ENCODE assay signal across 8 cellular contexts in the genomic region with DNA sequence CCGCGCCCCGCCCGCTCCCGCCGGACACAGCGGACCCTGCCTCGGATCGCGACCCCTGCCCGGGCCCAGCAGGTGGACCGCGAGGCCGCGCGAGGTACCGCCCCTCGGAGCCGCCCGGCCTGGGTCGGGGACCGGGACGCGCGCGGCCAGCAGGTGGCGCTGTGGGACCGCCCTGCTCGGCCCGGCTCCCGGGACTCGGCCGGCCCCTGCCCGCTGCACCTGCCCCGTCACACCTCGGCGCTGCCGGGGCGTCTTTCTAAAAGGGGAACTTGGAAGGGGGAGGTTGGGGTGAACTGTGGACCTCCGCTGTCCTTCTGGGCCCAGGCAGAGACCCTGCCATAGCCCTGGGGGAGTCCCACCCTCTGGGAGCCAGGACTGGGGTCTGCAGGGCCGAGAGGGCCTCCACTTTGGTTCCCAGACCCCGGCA. TPM values are rescaled to one million over a fixed set of nuclear protein-coding genes. Genes with fewer than 3 reads are reported as not detected.
DNase-seq lines count a peak whose midpoint lies in the region; ATAC-seq, FAIRE-seq and TF ChIP-seq lines count a peak whose summit lies in the region.

No MANE protein-coding gene starts in this region.

- POLR2A ChIA-PET in PC-9 (lab: Charles Lee; ENCODE audit: unreplicated experiment), result no interaction called here

- H4K20me1 ChIP-seq in PC-9 (ENCODE audit: insufficient read depth), result no peaks in the 10 kb centered on the region; the same call in 1 of the 2 replicates

- no peak overlapping the region for H2AFZ ChIP-seq in PC-9

- H3K27ac Mint-ChIP-seq in CD4-positive, CD25-positive, alpha-beta regulatory T cell, result no peak overlapping the region

- in situ Hi-C loops in gastrocnemius medialis (cut with MboI; ENCODE audit: low sequenced_read_pairs in 4 of 4), result no loop called here

- H3K27ac ChIP-seq in CD4-positive, CD25-positive, alpha-beta regulatory T cell (ENCODE audit: insufficient read depth, low read length, poor library complexity, severe bottlenecking), result peak overlapping the region; percentile 60
- H3K27ac ChIP-seq in PC-9, result no peak overlapping the region
- H3K27ac ChIP-seq in gastrocnemius medialis, result peak overlapping the region in 1 of 4 donors; percentile 97

- TF ChIP-seq POLR2A in H54 (IDR thresholded peaks at IDR 0.05; ENCODE audit: low read depth, low read length) (no peak), gastrocnemius medialis (IDR thresholded peaks at IDR 0.05) (no peak)

- H3K9me2 ChIP-seq in PC-9 (ENCODE audit: insufficient read depth), result no peaks in the 10 kb centered on the region

- H3K79me2 ChIP-seq in PC-9 (ENCODE audit: low read depth), result no peaks in the 10 kb centered on the region

- H3K36me3 Mint-ChIP-seq in CD4-positive, CD25-positive, alpha-beta regulatory T cell, result peaks cover 7% of the 10 kb centered on the region

- peak overlapping the region; percentile 53 for H3K4me2 ChIP-seq in PC-9

- peak; percentile 67 to 79 (median 69) for DNase-seq in CD4-positive, CD25-positive, alpha-beta regulatory T cell
- peak; percentile 69 for DNase-seq in H54 (ENCODE audit: insufficient read length, low spot score)
- peak in 1 of 2 experiments; percentile 74 for DNase-seq in PC-9
- DNase-seq in activated T-helper 9 cell treated with anti-CD3 and anti-CD28 coated beads, Interleukin-2, amount 50 U/mL, for 16 hours (ENCODE audit: low read depth), result peak; percentile 72
- DNase-seq in head of caudate nucleus, result peak in 33 of 42 donors; percentile 31 to 84 (median 63)
- DNase-seq in gastrocnemius medialis, result peak in 1 of 2 donors; percentile 59

- no TSS peak for BruUV-seq in PC-9 (replicated peaks; lab: Mats Ljungman, UMichigan)

- no peaks in the 10 kb centered on the region for H3K9me3 Mint-ChIP-seq in CD4-positive, CD25-positive, alpha-beta regulatory T cell

- CTCF ChIA-PET in PC-9 (lab: Charles Lee), result no interaction called here

- FAIRE-seq in H54 (lab: Jason Lieb, UNC), result no peak

- H3K4me1 Mint-ChIP-seq in CD4-positive, CD25-positive, alpha-beta regulatory T cell, result peaks cover 9 to 62% (median 32%) of the 10 kb centered on the region in 4 donors

- H3K9me3 ChIP-seq in CD4-positive, CD25-positive, alpha-beta regulatory T cell (ENCODE audit: control insufficient read depth in 2 of 2, low read length in 2 of 2), result no peaks in the 10 kb centered on the region
- no peaks in the 10 kb centered on the region for H3K9me3 ChIP-seq in PC-9 (ENCODE audit: insufficient read depth, low read depth)
- H3K9me3 ChIP-seq in gastrocnemius medialis, result no peaks in the 10 kb centered on the region

- no peaks in the 10 kb centered on the region for H3K36me3 ChIP-seq in CD4-positive, CD25-positive, alpha-beta regulatory T cell (ENCODE audit: control insufficient read depth, insufficient read depth, low read length)
- H3K36me3 ChIP-seq in PC-9 (ENCODE audit: low read depth), result no peaks in the 10 kb centered on the region
- H3K36me3 ChIP-seq in gastrocnemius medialis, result peaks cover 0 to 8% of the 10 kb centered on the region in 2 donors

- intact Hi-C loops in PC-9 (cut with micrococcal nuclease; ENCODE audit: unreplicated experiment), result loop anchor here (5.0 kb wide), 1 partner anchor 273 kb away; a partner anchor contains a TSS
- intact Hi-C loops in head of caudate nucleus (cut with DNase I), result no loop called here
- intact Hi-C loops in gastrocnemius medialis (cut with DNase I; ENCODE audit: low total_unique reads), result loop anchor here (1.0 kb wide), 1 partner anchor 101 kb away; no protein-coding TSS in a partner anchor

- no peaks in the 10 kb centered on the region for H3K27me3 ChIP-seq in CD4-positive, CD25-positive, alpha-beta regulatory T cell (ENCODE audit: control insufficient read depth, insufficient read depth, low read length)
- H3K27me3 ChIP-seq in PC-9 (ENCODE audit: insufficient read depth, low read depth), result no peaks in the 10 kb centered on the region; the same call in 1 of the 2 replicates
- H3K27me3 ChIP-seq in gastrocnemius medialis, result peaks cover 0 to 7% (median 4%) of the 10 kb centered on the region in 3 donors

- no peak overlapping the region for H3K4me3 ChIP-seq in CD4-positive, CD25-positive, alpha-beta regulatory T cell (ENCODE audit: low read depth, low read length)
- H3K4me3 ChIP-seq in PC-9 (no peak overlapping the region), gastrocnemius medialis (peak overlapping the region in 1 of 4 donors; percentile 18)

- no peaks in the 10 kb centered on the region for H3K27me3 Mint-ChIP-seq in CD4-positive, CD25-positive, alpha-beta regulatory T cell

- H3F3A ChIP-seq in PC-9 (ENCODE audit: insufficient read depth, low read depth), result peaks cover 53% of the 10 kb centered on the region

- TF ChIP-seq CTCF in PC-9 (conservative IDR thresholded peaks at IDR 0.05) (peak; percentile 70), gastrocnemius medialis (IDR thresholded peaks at IDR 0.05 in 4 of 5, conservative IDR thresholded peaks at IDR 0.05 in 1 of 5) (peak in 4 of 5 experiments; percentile 97 to 100 (median 99))

- H3K4me1 ChIP-seq in CD4-positive, CD25-positive, alpha-beta regulatory T cell (ENCODE audit: control insufficient read depth, insufficient read depth, low read length, poor library complexity, severe bottlenecking), result peaks cover 63% of the 10 kb centered on the region
- peaks cover 15% of the 10 kb centered on the region for H3K4me1 ChIP-seq in PC-9 (replicated peaks; ENCODE audit: insufficient read depth)
- H3K4me1 ChIP-seq in gastrocnemius medialis, result peaks cover 40 to 43% of the 10 kb centered on the region in 2 donors

- peak overlapping the region in 1 of 4 donors; percentile 87 for H3K4me3 Mint-ChIP-seq in CD4-positive, CD25-positive, alpha-beta regulatory T cell

- ATAC-seq in CD4-positive, CD25-positive, alpha-beta regulatory T cell (ENCODE audit: low read depth in 2 of 2), result peak; percentile 59 to 61
- peak; percentile 9 to 16 for ATAC-seq in gastrocnemius medialis
- ATAC-seq in GM19467 (IDR thresholded peaks at IDR 0.05; ENCODE audit: unreplicated experiment), result no peak
- no peak for ATAC-seq in HG02973 (IDR thresholded peaks at IDR 0.05; ENCODE audit: unreplicated experiment)

RNA-seq across cellular contexts. Expression of a gene that starts 11.1 kb away (rescaled TPM):
- total RNA-seq in CD4-positive, CD25-positive, alpha-beta regulatory T cell, result 37.8 TPM
- polyA plus RNA-seq in CD4-positive, CD25-positive, alpha-beta regulatory T cell, result 10 to 100 TPM; 22.4 to 38.2 (median 31.8) TPM
- total RNA-seq in PC-9 (2021), result 30.7 and 34.1 TPM in 2 replicates
- total RNA-seq in gastrocnemius medialis, result 10 to 100 TPM in 3 of 4 donors, 1 to 10 TPM in 1; 8.9 to 15.0 (median 13.0) TPM

RNA-seq across cellular contexts. Expression of a gene that starts 11.3 kb away (rescaled TPM):
- 18.1 TPM for total RNA-seq in CD4-positive, CD25-positive, alpha-beta regulatory T cell
- polyA plus RNA-seq in CD4-positive, CD25-positive, alpha-beta regulatory T cell, result 10 to 100 TPM; 12.6 to 16.9 (median 15.0) TPM
- 16.8 and 19.2 TPM in 2 replicates for total RNA-seq in PC-9 (2021)
- 1 to 10 TPM; 6.4 to 9.6 (median 8.2) TPM for total RNA-seq in gastrocnemius medialis

RNA-seq across cellular contexts. Expression of a gene that starts 31.0 kb away (rescaled TPM):
- 294 TPM for total RNA-seq in CD4-positive, CD25-positive, alpha-beta regulatory T cell
- polyA plus RNA-seq in CD4-positive, CD25-positive, alpha-beta regulatory T cell, result 10 to 100 TPM; 34.0 to 47.1 (median 40.3) TPM
- 67.0 and 84.8 TPM in 2 replicates for total RNA-seq in PC-9 (2021)
- 100 to 1,000 TPM; 165 to 327 (median 188) TPM for total RNA-seq in gastrocnemius medialis

Comparison
In these comparisons a context has a peak if more than half of its experiments do, and no peak if none do; other contexts are left out.
1. ATAC-seq: peak in CD4-positive, CD25-positive, alpha-beta regulatory T cell (2 of 2) and gastrocnemius medialis (2 of 2); none in GM19467 (single experiment) and HG02973 (single experiment).